ENCODE assay signal across 1 cellular context in genomic region chr16:4501071-4501478, GRCh38.
TF ChIP-seq lines count a peak whose summit lies in the region.

No MANE protein-coding gene starts in this region.

TF ChIP-seq in HepG2, 621 proteins besides CTCF, POLR2A, EP300 and RAD21:
- no peak for TF ChIP-seq ZNF350 (CRISPR knock-in tag; IDR thresholded peaks at IDR 0.05; ENCODE audit: borderline replicate concordance, low read depth)
- TF ChIP-seq ZNF816 (CRISPR knock-in tag; IDR thresholded peaks at IDR 0.05; ENCODE audit: borderline replicate concordance), result no peak
- TF ChIP-seq THAP7 (CRISPR knock-in tag; IDR thresholded peaks at IDR 0.05), result no peak
- TF ChIP-seq ZNF83 (CRISPR knock-in tag; IDR thresholded peaks at IDR 0.05; ENCODE audit: borderline replicate concordance), result no peak
- peak; percentile 73; the same call in 1 of the 2 replicates for TF ChIP-seq SOX5 (CRISPR knock-in tag; IDR thresholded peaks at IDR 0.05; ENCODE audit: borderline replicate concordance)
- TF ChIP-seq, protein P1, sequence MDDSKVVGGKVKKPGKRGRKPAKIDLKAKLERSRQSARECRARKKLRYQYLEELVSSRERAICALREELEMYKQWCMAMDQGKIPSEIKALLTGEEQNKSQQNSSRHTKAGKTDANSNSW (CRISPR knock-in tag; IDR thresholded peaks at IDR 0.05; ENCODE audit: borderline replicate concordance), result no peak
- TF ChIP-seq SOX6 (IDR thresholded peaks at IDR 0.05), result no peak
- 0 out of 2 replicates have a peak, but pooled peaks have one; percentile 29 for TF ChIP-seq SOX6 (CRISPR knock-in tag; IDR thresholded peaks at IDR 0.05)
- TF ChIP-seq KMT2B (CRISPR knock-in tag; IDR thresholded peaks at IDR 0.05), result no peak
- no peak for TF ChIP-seq ASH2L (IDR thresholded peaks at IDR 0.05; ENCODE audit: insufficient read length, low read depth, low read length)
- TF ChIP-seq ZNF780A (CRISPR knock-in tag; IDR thresholded peaks at IDR 0.05), result no peak
- TF ChIP-seq AGO2 (optimal IDR thresholded peaks at IDR 0.05; ENCODE audit: low read depth, low read length), result no peak
- no peak for TF ChIP-seq SOX13 (IDR thresholded peaks at IDR 0.05)
- TF ChIP-seq SOX13 (CRISPR knock-in tag; conservative IDR thresholded peaks at IDR 0.05 in 1 of 2, IDR thresholded peaks at IDR 0.05 in 1 of 2), result peak in 1 of 2 experiments; percentile 82; a peak in 2 of 4 replicates
- TF ChIP-seq FLYWCH1 (CRISPR knock-in tag; IDR thresholded peaks at IDR 0.05), result no peak
- TF ChIP-seq ZNF761 (CRISPR knock-in tag; conservative IDR thresholded peaks at IDR 0.05), result no peak
- no peak for TF ChIP-seq ZBTB42 (CRISPR knock-in tag; IDR thresholded peaks at IDR 0.05)
- no peak for TF ChIP-seq TCF7 (IDR thresholded peaks at IDR 0.05; ENCODE audit: low read depth)
- no peak for TF ChIP-seq ZBED4 (CRISPR knock-in tag; IDR thresholded peaks at IDR 0.05; ENCODE audit: borderline replicate concordance)
- TF ChIP-seq NAIF1 (CRISPR knock-in tag; IDR thresholded peaks at IDR 0.05; ENCODE audit: borderline replicate concordance), result no peak
- no peak for TF ChIP-seq HNRNPH1 (optimal IDR thresholded peaks at IDR 0.05; ENCODE audit: low read depth, low read length)
- TF ChIP-seq GABPA (IDR thresholded peaks at IDR 0.05; ENCODE audit: low read depth, low read length), result no peak
- no peak for TF ChIP-seq GABPA (CRISPR knock-in tag; IDR thresholded peaks at IDR 0.05; ENCODE audit: low read depth)
- TF ChIP-seq KLF15 (CRISPR knock-in tag; IDR thresholded peaks at IDR 0.05; ENCODE audit: borderline replicate concordance), result no peak
- no peak for TF ChIP-seq TBX2 (CRISPR knock-in tag; IDR thresholded peaks at IDR 0.05; ENCODE audit: borderline replicate concordance)
- TF ChIP-seq IRF2 (CRISPR knock-in tag; IDR thresholded peaks at IDR 0.05), result no peak
- TF ChIP-seq, protein P2, sequence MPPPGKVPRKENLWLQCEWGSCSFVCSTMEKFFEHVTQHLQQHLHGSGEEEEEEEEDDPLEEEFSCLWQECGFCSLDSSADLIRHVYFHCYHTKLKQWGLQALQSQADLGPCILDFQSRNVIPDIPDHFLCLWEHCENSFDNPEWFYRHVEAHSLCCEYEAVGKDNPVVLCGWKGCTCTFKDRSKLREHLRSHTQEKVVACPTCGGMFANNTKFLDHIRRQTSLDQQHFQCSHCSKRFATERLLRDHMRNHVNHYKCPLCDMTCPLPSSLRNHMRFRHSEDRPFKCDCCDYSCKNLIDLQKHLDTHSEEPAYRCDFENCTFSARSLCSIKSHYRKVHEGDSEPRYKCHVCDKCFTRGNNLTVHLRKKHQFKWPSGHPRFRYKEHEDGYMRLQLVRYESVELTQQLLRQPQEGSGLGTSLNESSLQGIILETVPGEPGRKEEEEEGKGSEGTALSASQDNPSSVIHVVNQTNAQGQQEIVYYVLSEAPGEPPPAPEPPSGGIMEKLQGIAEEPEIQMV (CRISPR knock-in tag; IDR thresholded peaks at IDR 0.05; ENCODE audit: low read depth), result no peak
- no peak for TF ChIP-seq GPBP1L1 (CRISPR knock-in tag; IDR thresholded peaks at IDR 0.05)
- TF ChIP-seq ZNF792 (CRISPR knock-in tag; IDR thresholded peaks at IDR 0.05), result no peak
- TF ChIP-seq KLF9 (CRISPR knock-in tag; IDR thresholded peaks at IDR 0.05; ENCODE audit: low read depth), result no peak
- TF ChIP-seq ZHX1 (CRISPR knock-in tag; IDR thresholded peaks at IDR 0.05; ENCODE audit: low read depth), result no peak
- no peak for TF ChIP-seq MTA1 (CRISPR knock-in tag; IDR thresholded peaks at IDR 0.05; ENCODE audit: borderline replicate concordance)
- TF ChIP-seq, protein P3, sequence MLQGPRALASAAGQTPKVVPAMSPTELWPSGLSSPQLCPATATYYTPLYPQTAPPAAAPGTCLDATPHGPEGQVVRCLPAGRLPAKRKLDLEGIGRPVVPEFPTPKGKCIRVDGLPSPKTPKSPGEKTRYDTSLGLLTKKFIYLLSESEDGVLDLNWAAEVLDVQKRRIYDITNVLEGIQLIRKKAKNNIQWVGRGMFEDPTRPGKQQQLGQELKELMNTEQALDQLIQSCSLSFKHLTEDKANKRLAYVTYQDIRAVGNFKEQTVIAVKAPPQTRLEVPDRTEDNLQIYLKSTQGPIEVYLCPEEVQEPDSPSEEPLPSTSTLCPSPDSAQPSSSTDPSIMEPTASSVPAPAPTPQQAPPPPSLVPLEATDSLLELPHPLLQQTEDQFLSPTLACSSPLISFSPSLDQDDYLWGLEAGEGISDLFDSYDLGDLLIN (CRISPR knock-in tag; IDR thresholded peaks at IDR 0.05; ENCODE audit: borderline replicate concordance), result no peak
- no peak for TF ChIP-seq NR2F1 (CRISPR knock-in tag; IDR thresholded peaks at IDR 0.05)
- TF ChIP-seq HNF4A (CRISPR knock-in tag; IDR thresholded peaks at IDR 0.05), result 0 out of 2 replicates have a peak, but pooled peaks have one; percentile 12
- TF ChIP-seq, protein P4, sequence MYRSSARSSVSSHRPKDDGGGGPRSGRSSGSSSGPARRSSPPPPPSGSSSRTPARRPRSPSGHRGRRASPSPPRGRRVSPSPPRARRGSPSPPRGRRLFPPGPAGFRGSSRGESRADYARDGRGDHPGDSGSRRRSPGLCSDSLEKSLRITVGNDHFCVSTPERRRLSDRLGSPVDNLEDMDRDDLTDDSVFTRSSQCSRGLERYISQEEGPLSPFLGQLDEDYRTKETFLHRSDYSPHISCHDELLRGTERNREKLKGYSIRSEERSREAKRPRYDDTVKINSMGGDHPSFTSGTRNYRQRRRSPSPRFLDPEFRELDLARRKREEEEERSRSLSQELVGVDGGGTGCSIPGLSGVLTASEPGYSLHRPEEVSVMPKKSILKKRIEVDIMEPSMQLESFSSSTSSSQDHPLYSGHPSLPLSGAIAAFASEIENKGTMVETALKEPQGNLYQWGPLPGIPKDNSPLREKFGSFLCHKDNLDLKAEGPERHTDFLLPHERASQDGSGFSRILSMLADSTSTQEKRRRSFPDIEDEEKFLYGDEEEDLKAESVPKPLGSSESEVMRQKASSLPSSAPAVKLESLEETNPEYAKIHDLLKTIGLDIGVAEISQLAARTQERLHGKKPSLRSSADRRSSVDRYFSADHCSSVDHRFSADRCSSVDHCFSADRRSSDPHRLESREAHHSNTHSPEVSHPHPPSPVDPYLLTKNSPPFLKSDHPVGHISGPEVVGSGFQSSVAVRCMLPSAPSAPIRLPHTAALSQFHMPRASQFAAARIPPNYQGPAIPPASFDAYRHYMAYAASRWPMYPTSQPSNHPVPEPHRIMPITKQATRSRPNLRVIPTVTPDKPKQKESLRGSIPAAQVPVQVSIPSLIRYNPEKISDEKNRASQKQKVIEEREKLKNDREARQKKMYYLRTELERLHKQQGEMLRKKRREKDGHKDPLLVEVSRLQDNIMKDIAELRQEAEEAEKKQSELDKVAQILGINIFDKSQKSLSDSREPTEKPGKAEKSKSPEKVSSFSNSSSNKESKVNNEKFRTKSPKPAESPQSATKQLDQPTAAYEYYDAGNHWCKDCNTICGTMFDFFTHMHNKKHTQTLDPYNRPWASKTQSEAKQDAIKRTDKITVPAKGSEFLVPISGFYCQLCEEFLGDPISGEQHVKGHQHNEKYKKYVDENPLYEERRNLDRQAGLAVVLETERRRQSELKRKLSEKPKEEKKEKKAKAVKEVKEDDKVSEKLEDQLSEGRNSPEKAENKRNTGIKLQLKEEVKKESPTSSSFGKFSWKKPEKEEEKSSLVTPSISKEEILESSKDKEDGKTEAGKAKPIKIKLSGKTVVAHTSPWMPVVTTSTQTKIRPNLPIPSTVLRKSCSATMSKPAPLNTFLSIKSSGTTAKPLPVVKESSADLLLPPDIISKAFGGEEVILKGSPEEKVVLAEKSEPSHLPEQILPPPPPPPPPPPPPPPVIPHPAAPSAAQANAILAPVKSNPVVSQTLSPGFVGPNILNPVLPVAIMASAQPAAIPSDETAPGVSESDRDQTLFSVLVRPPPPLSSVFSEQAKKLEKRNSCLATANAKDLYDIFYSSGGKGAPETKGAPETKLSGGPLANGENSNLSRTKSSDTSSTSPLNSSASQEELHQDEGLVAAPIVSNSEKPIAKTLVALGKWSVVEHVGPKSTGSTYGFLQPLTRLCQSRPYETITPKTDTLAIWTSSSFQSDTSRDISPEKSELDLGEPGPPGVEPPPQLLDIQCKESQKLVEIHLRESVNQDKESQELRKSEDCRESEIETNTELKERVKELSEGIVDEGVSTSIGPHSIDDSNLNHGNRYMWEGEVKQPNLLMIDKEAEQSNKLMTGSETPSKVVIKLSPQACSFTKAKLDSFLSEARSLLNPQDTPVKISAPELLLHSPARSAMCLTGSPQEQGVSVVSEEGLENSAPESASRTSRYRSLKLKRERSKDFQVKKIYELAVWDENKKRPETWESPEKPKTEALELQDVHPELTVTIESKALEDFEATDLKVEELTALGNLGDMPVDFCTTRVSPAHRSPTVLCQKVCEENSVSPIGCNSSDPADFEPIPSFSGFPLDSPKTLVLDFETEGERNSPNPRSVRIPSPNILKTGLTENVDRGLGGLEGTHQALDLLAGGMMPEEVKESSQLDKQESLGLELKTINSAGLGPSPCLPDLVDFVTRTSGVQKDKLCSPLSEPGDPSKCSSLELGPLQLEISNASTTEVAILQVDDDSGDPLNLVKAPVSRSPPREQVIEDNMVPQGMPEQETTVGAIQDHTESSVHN (CRISPR knock-in tag; IDR thresholded peaks at IDR 0.05), result no peak
- 0 out of 2 replicates have a peak, but pooled peaks have one; percentile 21 for TF ChIP-seq FOXA3 (CRISPR knock-in tag; IDR thresholded peaks at IDR 0.05)
- TF ChIP-seq HNF4G (IDR thresholded peaks at IDR 0.05; ENCODE audit: borderline replicate concordance, low read depth, low read length), result no peak
- no peak for TF ChIP-seq HNF4G (CRISPR knock-in tag; IDR thresholded peaks at IDR 0.05; ENCODE audit: borderline replicate concordance, low read depth)
- TF ChIP-seq SAFB2 (CRISPR knock-in tag; IDR thresholded peaks at IDR 0.05; ENCODE audit: borderline replicate concordance, low read depth), result no peak
- no peak for TF ChIP-seq ZNF878 (CRISPR knock-in tag; IDR thresholded peaks at IDR 0.05)
- TF ChIP-seq ZFX (CRISPR knock-in tag; IDR thresholded peaks at IDR 0.05; ENCODE audit: low read depth), result no peak
- no peak for TF ChIP-seq ZNF737 (CRISPR knock-in tag; IDR thresholded peaks at IDR 0.05; ENCODE audit: borderline replicate concordance)
- no peak for TF ChIP-seq ZNF136 (CRISPR knock-in tag; IDR thresholded peaks at IDR 0.05; ENCODE audit: low read depth)
- TF ChIP-seq RORA (CRISPR knock-in tag; IDR thresholded peaks at IDR 0.05), result no peak
TF ChIP-seq in HepG2: peak in this region for 5.
